Comparison of ENCODE assay signal across 23 cellular contexts in genomic region chr10:17340144-17340829, GRCh38.
A peak's percentile ranks its signal among the peaks of the same experiment; 100 is the strongest.
DNase-seq lines count a peak whose midpoint lies in the region; ATAC-seq, FAIRE-seq and TF ChIP-seq lines count a peak whose summit lies in the region.
"Had no signal": no experiment of that assay in that cellular context is flagged by ENCODE, and none has a peak within 500 bp of the region (broad histone marks: within the 10 kb centered on the region; RNA-seq: fewer than 3 reads in every experiment).

No MANE protein-coding gene starts in this region.

- H3K36me3 ChIP-seq in HepG2 (replicated peaks in 1 of 2; ENCODE audit: control insufficient read depth in 1 of 2, insufficient read depth in 2 of 2, low read length in 2 of 2) (no peaks in the 10 kb centered on the region), right lobe of liver (no peaks in the 10 kb centered on the region)

- no peak overlapping the region for H3K4me2 ChIP-seq in HepG2 (ENCODE audit: low read depth, low read length)
- H3K4me2 ChIP-seq: GM23338 had no signal

- H3K9me3 ChIP-seq in HepG2 (ENCODE audit: low read length): peaks cover 10% of the 10 kb centered on the region; the same call in 1 of the 2 replicates
- no peaks in the 10 kb centered on the region for H3K9me3 ChIP-seq in right lobe of liver

- no peak for DNase-seq in HepG2 (ENCODE audit: low spot score)
- DNase-seq in right lobe of liver: no peak
- DNase-seq in RKO (ENCODE audit: low spot score): peak; percentile 48
- DNase-seq in foreskin keratinocyte: peak in 1 of 2 donors; percentile 9
- no peak for DNase-seq in OCI-M1 (lab: John Stamatoyannopoulos, UW)
- DNase-seq in 8988T: no peak
- DNase-seq: AML-193; Caco-2; CD4-positive, alpha-beta T cell; DMS153; DND-41; EL; HCEC 1CT; HFFc6; IMR-90; Karpas-422; KBM-7 had no signal

- intact Hi-C loops in HepG2 (cut with micrococcal nuclease; ENCODE audit: unreplicated experiment): no loop called here
- intact Hi-C loops in right lobe of liver (cut with DNase I): no loop called here

- no peaks in the 10 kb centered on the region for H3K4me1 ChIP-seq in HepG2 (ENCODE audit: insufficient read depth, low read length)
- H3K4me1 ChIP-seq in right lobe of liver: peaks cover 0 to 6% (median 0%) of the 10 kb centered on the region in 4 donors
- H3K4me1 ChIP-seq in foreskin keratinocyte: peaks cover 4% of the 10 kb centered on the region
- H3K4me1 ChIP-seq: Caco-2 had no signal

- no peak overlapping the region for H3K4me3 ChIP-seq in HepG2 (replicated peaks in 1 of 3; ENCODE audit: insufficient read depth in 1 of 3, low read depth in 2 of 3, low read length in 3 of 3)
- no peak overlapping the region for H3K4me3 ChIP-seq in right lobe of liver
- H3K4me3 ChIP-seq: GM12878, GM23338 had no signal

- no peaks in the 10 kb centered on the region for H3K79me2 ChIP-seq in HepG2 (ENCODE audit: insufficient read depth, low read length)

- ATAC-seq in HepG2: no peak
- no peak for ATAC-seq in right lobe of liver
- ATAC-seq in foreskin keratinocyte: peak; percentile 60
- no peak for ATAC-seq in GM19035 (IDR thresholded peaks at IDR 0.05; ENCODE audit: unreplicated experiment)
- ATAC-seq: GM12878, GM23338 had no signal

- in situ Hi-C loops in HepG2 (cut with HindIII; ENCODE audit: extremely low pct_ligation_motif_present, low pct_unique_long_range_greater_than_20kb): no loop called here

- WGBS in HepG2 (ENCODE audit: low lambda C conversion rate): 32% methylated on average over 13 of the region's 13 CpGs
- WGBS in right lobe of liver (ENCODE audit: insufficient coverage, low coverage, low lambda C conversion rate, missing lambda C conversion rate): 63% methylated on average over 12 of the region's 13 CpGs

- H3K27me3 ChIP-seq in HepG2 (ENCODE audit: control insufficient read depth in 1 of 2, insufficient read depth in 2 of 2, low read length in 2 of 2) (no peaks in the 10 kb centered on the region), right lobe of liver (no peaks in the 10 kb centered on the region), foreskin keratinocyte (no peaks in the 10 kb centered on the region)

- TF ChIP-seq RAD21 in HepG2 (CRISPR knock-in tag; IDR thresholded peaks at IDR 0.05): no peak

- CTCF ChIA-PET in HepG2 (lab: Yijun Ruan, JAX; ENCODE audit: low intra/inter-chr PET ratio, low total read pairs): no interaction called here

- no peaks in the 10 kb centered on the region for H4K20me1 ChIP-seq in HepG2 (ENCODE audit: insufficient read depth, low read length)

- TF ChIP-seq CTCF in HepG2 (CRISPR knock-in tag; IDR thresholded peaks at IDR 0.05) (no peak), right lobe of liver (IDR thresholded peaks at IDR 0.05) (no peak), foreskin keratinocyte (conservative IDR thresholded peaks at IDR 0.05) (no peak)

- H3K9ac ChIP-seq in HepG2 (ENCODE audit: insufficient read depth, low read depth, low read length): no peak overlapping the region

- TF ChIP-seq POLR2A in HepG2 (IDR thresholded peaks at IDR 0.05; ENCODE audit: insufficient read depth in 1 of 2, low read depth in 2 of 2, low read length in 2 of 2) (no peak), right lobe of liver (IDR thresholded peaks at IDR 0.05) (no peak)

- H3K27ac ChIP-seq in HepG2 (ENCODE audit: extremely low read length, insufficient read depth, low read length) (no peak overlapping the region), right lobe of liver (no peak overlapping the region), foreskin keratinocyte (no peak overlapping the region)
- H3K27ac ChIP-seq: C4-2B had no signal

- no peak overlapping the region for H2AFZ ChIP-seq in HepG2 (ENCODE audit: low read length)
- H2AFZ ChIP-seq: GM23338 had no signal

- TF ChIP-seq EP300 in HepG2 (IDR thresholded peaks at IDR 0.05; ENCODE audit: low read depth in 2 of 2, low read length in 2 of 2) (no peak), HepG2 (CRISPR knock-in tag; IDR thresholded peaks at IDR 0.05; ENCODE audit: borderline replicate concordance) (no peak)

- no peak for FAIRE-seq in HepG2 (lab: Jason Lieb, UNC)
- FAIRE-seq: A204.1, GM12878, H54 had no signal

- POLR2A ChIA-PET in HepG2 (lab: Yijun Ruan, JAX): no interaction called here

- BruUV-seq in HepG2 (replicated peaks; lab: Mats Ljungman, UMichigan): no TSS peak

TF ChIP-seq in HepG2, 621 proteins besides CTCF, POLR2A, EP300 and RAD21:
- TF ChIP-seq MXD4 (CRISPR knock-in tag; IDR thresholded peaks at IDR 0.05) (no peak), PCBP1 (IDR thresholded peaks at IDR 0.05; ENCODE audit: borderline replicate concordance, low read depth, low read length) (no peak), RAD51 (IDR thresholded peaks at IDR 0.05; ENCODE audit: borderline replicate concordance) (peak; percentile 28; the same call in 1 of the 2 replicates)
TF ChIP-seq in HepG2: peak in this region for 1.
